ENCODE assay signal across 1 cellular context in the genomic region with DNA sequence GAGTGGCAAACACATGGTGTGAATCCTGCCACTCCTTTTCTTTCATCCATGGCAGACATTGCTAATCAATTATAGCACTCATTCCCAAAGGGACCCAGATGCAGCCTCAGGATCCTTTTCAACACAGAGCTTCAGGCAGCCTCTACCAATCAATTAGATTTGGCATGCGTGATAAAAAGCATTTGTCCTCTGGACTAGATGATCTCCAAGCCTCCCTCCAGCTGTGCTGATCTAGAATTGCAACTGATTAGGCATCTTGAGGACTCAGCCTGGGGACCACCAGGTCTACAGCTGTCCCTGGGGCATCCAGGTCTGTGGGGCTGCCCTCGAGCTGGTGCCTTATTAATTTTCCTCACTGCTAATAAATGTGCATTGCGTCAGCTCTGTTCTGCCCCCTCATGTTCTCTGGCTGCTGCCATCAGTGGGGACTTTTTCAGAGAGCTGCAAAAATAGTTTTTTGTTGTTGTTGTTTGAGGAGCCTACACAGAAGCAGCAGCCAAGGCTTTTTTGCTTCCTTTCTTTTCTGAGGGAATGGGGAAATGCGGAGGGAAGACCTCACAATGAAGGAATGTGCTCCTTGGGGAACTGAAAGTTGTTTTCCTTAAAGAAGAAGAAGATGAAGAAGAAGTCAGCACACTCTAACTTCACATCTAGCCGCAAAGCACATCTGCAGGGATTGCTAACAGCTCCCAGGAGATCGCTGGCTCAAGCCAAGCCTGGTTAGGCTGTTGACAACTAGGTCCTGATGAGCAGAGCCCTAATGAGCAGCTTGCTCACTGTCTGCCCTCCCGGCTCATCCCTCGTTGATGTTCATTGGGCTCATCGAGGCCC.
A peak's percentile ranks its signal among the peaks of the same experiment; 100 is the strongest.
TF ChIP-seq lines count a peak whose summit lies in the region.

No MANE protein-coding gene starts in this region.

TF ChIP-seq in IMR-90, 13 proteins besides CTCF, POLR2A, EP300 and RAD21 (continued from another document):
- TF ChIP-seq BHLHE40 (IDR thresholded peaks at IDR 0.05; ENCODE audit: low read depth, low read length) (no peak), NFE2L2 (IDR thresholded peaks at IDR 0.05; ENCODE audit: low read depth, low read length) (no peak), CEBPB (IDR thresholded peaks at IDR 0.05; ENCODE audit: low read depth, low read length) (peak; percentile 50; the same call in 1 of the 2 replicates), RCOR1 (IDR thresholded peaks at IDR 0.05; ENCODE audit: insufficient replicate concordance, low read length) (no peak), MXI1 (IDR thresholded peaks at IDR 0.05; ENCODE audit: borderline replicate concordance, low read depth, low read length) (no peak), MAZ (IDR thresholded peaks at IDR 0.05; ENCODE audit: borderline replicate concordance, low read depth, low read length) (no peak)
